10 cellular contexts compared by ENCODE assay signal in the genomic region with DNA sequence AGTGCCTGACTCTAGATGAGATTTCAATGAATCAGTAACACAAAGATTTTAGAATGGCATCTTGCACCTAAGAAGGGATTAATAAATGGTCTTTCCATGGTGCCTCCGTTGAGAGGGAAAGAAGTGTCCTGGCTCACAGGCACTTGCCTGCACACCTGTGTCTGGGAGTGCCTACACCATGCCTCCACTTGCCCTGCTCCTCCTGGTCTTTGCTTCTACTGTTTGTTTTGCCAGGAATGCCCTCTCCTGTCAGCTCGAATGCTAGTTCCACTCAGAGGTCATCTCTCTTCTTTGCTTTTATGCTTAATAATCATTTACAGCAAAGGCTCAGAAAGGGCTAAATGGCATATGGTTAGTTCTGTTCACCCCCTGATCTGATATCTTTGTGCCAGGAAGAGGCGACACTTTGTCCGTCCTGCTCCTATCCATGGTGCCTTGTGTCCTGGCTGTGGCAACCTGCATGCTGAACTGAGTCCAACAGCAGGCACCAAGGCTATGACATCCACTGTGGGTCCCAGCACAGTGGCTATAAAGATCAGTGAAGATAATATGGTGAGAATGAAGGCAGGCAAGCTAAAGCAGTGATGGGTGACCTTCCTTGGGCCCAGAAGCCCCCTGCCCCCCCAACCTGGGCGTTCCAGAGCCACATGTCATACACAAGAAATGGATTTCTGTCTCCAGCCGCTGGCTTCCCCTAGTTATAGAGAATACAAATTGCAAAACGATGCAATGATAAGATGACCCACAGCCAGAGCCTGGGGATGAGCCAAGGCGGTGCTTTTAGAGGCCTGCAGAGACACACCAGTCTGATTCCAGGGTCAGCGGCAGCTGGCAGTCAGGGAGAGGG. TPM values are rescaled to one million over a fixed set of nuclear protein-coding genes. Genes with fewer than 3 reads are reported as not detected.
DNase-seq lines count a peak whose midpoint lies in the region; ATAC-seq and TF ChIP-seq lines count a peak whose summit lies in the region.
"Had no signal": no experiment of that assay in that cellular context is flagged by ENCODE, and none has a peak within 500 bp of the region (broad histone marks: within the 10 kb centered on the region; RNA-seq: fewer than 3 reads in every experiment).

No MANE protein-coding gene starts in this region.

- H3K36me3 ChIP-seq in HCT116 (ENCODE audit: control insufficient read depth in 1 of 2, insufficient read depth in 2 of 2, low read length in 2 of 2) (no peaks in the 10 kb centered on the region; a peak in 1 of 4 replicates), iPS-20b (ENCODE audit: insufficient read depth, low read depth, low read length) (peaks cover 7% of the 10 kb centered on the region; the same call in 1 of the 2 replicates), skeletal muscle satellite cell (ENCODE audit: insufficient read depth, low read length) (no peaks in the 10 kb centered on the region)

- H3K27ac ChIP-seq in HCT116 (ENCODE audit: low read depth, low read length) (peak overlapping the region; percentile 77), iPS-20b (ENCODE audit: low read length) (no peak overlapping the region)

- H3K9me3 ChIP-seq in HCT116 (ENCODE audit: control insufficient read depth in 1 of 2, insufficient read depth in 1 of 2, low read depth in 1 of 2, low read length in 2 of 2), result no peaks in the 10 kb centered on the region
- no peaks in the 10 kb centered on the region for H3K9me3 ChIP-seq in iPS-20b (ENCODE audit: insufficient read depth, low read depth, low read length)
- H3K9me3 ChIP-seq in skeletal muscle satellite cell (replicated peaks; ENCODE audit: low read length), result no peaks in the 10 kb centered on the region

- H3K9me2 ChIP-seq in HCT116 (ENCODE audit: insufficient read depth), result no peaks in the 10 kb centered on the region

- RAD21 ChIA-PET in HCT116 (lab: Charles Lee; ENCODE audit: low non-redundant PET in 1 of 2, low total read pairs in 2 of 2, uncharacterized antibody in 2 of 2, unreplicated experiment in 2 of 2), result no interaction called here

- no peak overlapping the region for H2AFZ ChIP-seq in HCT116 (ENCODE audit: low read depth, low read length, poor library complexity, severe bottlenecking)

- H3K4me2 ChIP-seq in HCT116 (ENCODE audit: low read length) (peak overlapping the region; percentile 100), skeletal muscle satellite cell (ENCODE audit: low read length) (peak overlapping the region; percentile 93)

- H3K4me3 ChIP-seq in HCT116 (replicated peaks in 1 of 2; ENCODE audit: low read depth in 1 of 2, low read length in 2 of 2) (peak overlapping the region; percentile 76 to 88), astrocyte of the cerebellum (ENCODE audit: low read depth, low read length) (peak overlapping the region; percentile 50), iPS-20b (ENCODE audit: low read length) (peak overlapping the region; percentile 91), skeletal muscle satellite cell (ENCODE audit: low read length) (peak overlapping the region; percentile 69)

- H3K4me1 ChIP-seq in HCT116 (ENCODE audit: control insufficient read depth in 1 of 2, insufficient read depth in 2 of 2, low read length in 2 of 2) (peaks cover 61 to 72% of the 10 kb centered on the region in 2 experiments), iPS-20b (ENCODE audit: insufficient read depth, low read length) (peaks cover 41% of the 10 kb centered on the region), skeletal muscle satellite cell (ENCODE audit: control insufficient read depth, insufficient read depth, low read length) (peaks cover 53% of the 10 kb centered on the region)

- DNase-seq in HCT116 (ENCODE audit: low read depth, low spot score) (no peak), astrocyte of the cerebellum (ENCODE audit: low read depth) (no peak), NCI-H1694 (lab: John Stamatoyannopoulos, UW) (no peak), mucosa of gallbladder (ENCODE audit: low spot score) (no peak)
- DNase-seq in T-helper 2 cell treated with Interferon-gamma antibody and Interleukin-4, amounts not matched to agents 5 μg/mL and 100 μg/mL, for 36 hours (ENCODE audit: low spot score), result no peak
- DNase-seq: NCI-H1694 treated with DMSO at 0.1 percent for 48 hours had no signal

- H3K4me1 Mint-ChIP-seq in T-helper 2 cell treated with Interferon-gamma antibody and Interleukin-4, amounts not matched to agents 5 μg/mL and 100 μg/mL, for 36 hours (ENCODE audit: low read depth), result peaks cover 6% of the 10 kb centered on the region

- peaks cover 47% of the 10 kb centered on the region for H3K27me3 Mint-ChIP-seq in T-helper 2 cell treated with Interferon-gamma antibody and Interleukin-4, amounts not matched to agents 5 μg/mL and 100 μg/mL, for 36 hours (ENCODE audit: low read depth)

- no peaks in the 10 kb centered on the region for H3K9me3 Mint-ChIP-seq in T-helper 2 cell treated with Interferon-gamma antibody and Interleukin-4, amounts not matched to agents 5 μg/mL and 100 μg/mL, for 36 hours

- CTCF ChIA-PET in HCT116 (lab: Charles Lee), result no interaction called here

- H3K27me3 ChIP-seq in HCT116 (ENCODE audit: insufficient read depth, low read length), result no peaks in the 10 kb centered on the region
- peaks cover 5% of the 10 kb centered on the region; the same call in 1 of the 2 replicates for H3K27me3 ChIP-seq in iPS-20b (ENCODE audit: insufficient read depth, low read length)
- H3K27me3 ChIP-seq in skeletal muscle satellite cell (ENCODE audit: control insufficient read depth, insufficient read depth, low read length), result no peaks in the 10 kb centered on the region

- in situ Hi-C loops in astrocyte of the cerebellum (cut with HindIII; ENCODE audit: low sequenced_read_pairs), result no loop called here

- H3K79me2 ChIP-seq in HCT116 (ENCODE audit: insufficient read depth, low read length), result peaks cover 54% of the 10 kb centered on the region

- POLR2A ChIA-PET in HCT116 (lab: Charles Lee), result no interaction called here

- TF ChIP-seq RAD21 in HCT116 (IDR thresholded peaks at IDR 0.05; ENCODE audit: low read depth), result no peak

- no peak overlapping the region for H3K4me3 Mint-ChIP-seq in T-helper 2 cell treated with Interferon-gamma antibody and Interleukin-4, amounts not matched to agents 5 μg/mL and 100 μg/mL, for 36 hours

- no peak overlapping the region for H3K27ac Mint-ChIP-seq in T-helper 2 cell treated with Interferon-gamma antibody and Interleukin-4, amounts not matched to agents 5 μg/mL and 100 μg/mL, for 36 hours

- H3K36me3 Mint-ChIP-seq in T-helper 2 cell treated with Interferon-gamma antibody and Interleukin-4, amounts not matched to agents 5 μg/mL and 100 μg/mL, for 36 hours (ENCODE audit: low read depth), result no peaks in the 10 kb centered on the region

- ATAC-seq in HCT116 (no peak), GM21528 (IDR thresholded peaks at IDR 0.05; ENCODE audit: low FRiP score, unreplicated experiment) (no peak)

- intact Hi-C loops in HCT116 (cut with micrococcal nuclease), result loop anchor here (5.0 kb wide), 1 partner anchor 39 kb away; no protein-coding TSS in a partner anchor

- no peaks in the 10 kb centered on the region for H4K20me1 ChIP-seq in HCT116 (ENCODE audit: insufficient read depth)

- BruUV-seq in HCT116 (replicated peaks; lab: Mats Ljungman, UMichigan), result TSS peak; percentile 30

- H3K9ac ChIP-seq in HCT116 (ENCODE audit: low read length), result peak overlapping the region; percentile 93
- H3K9ac ChIP-seq in iPS-20b (ENCODE audit: low read depth, low read length), result peak overlapping the region; percentile 86
- peak overlapping the region; percentile 91 for H3K9ac ChIP-seq in skeletal muscle satellite cell (ENCODE audit: low read depth, low read length)

- TF ChIP-seq POLR2A in HCT116 (IDR thresholded peaks at IDR 0.05; ENCODE audit: borderline replicate concordance, extremely low read depth, insufficient read depth, insufficient read length), result no peak

- TF ChIP-seq CTCF in HCT116 (IDR thresholded peaks at IDR 0.05 in 2 of 3, conservative IDR thresholded peaks at IDR 0.05 in 1 of 3; ENCODE audit: borderline replicate concordance in 1 of 3, insufficient read depth in 1 of 3, low read depth in 2 of 3, low read length in 2 of 3) (no peak), astrocyte of the cerebellum (IDR thresholded peaks at IDR 0.05; ENCODE audit: low read depth, low read length, missing control alignments) (no peak)

TF ChIP-seq in HCT116, 20 proteins besides CTCF, POLR2A, EP300 and RAD21 (continues in another document):
- TF ChIP-seq, protein P1, sequence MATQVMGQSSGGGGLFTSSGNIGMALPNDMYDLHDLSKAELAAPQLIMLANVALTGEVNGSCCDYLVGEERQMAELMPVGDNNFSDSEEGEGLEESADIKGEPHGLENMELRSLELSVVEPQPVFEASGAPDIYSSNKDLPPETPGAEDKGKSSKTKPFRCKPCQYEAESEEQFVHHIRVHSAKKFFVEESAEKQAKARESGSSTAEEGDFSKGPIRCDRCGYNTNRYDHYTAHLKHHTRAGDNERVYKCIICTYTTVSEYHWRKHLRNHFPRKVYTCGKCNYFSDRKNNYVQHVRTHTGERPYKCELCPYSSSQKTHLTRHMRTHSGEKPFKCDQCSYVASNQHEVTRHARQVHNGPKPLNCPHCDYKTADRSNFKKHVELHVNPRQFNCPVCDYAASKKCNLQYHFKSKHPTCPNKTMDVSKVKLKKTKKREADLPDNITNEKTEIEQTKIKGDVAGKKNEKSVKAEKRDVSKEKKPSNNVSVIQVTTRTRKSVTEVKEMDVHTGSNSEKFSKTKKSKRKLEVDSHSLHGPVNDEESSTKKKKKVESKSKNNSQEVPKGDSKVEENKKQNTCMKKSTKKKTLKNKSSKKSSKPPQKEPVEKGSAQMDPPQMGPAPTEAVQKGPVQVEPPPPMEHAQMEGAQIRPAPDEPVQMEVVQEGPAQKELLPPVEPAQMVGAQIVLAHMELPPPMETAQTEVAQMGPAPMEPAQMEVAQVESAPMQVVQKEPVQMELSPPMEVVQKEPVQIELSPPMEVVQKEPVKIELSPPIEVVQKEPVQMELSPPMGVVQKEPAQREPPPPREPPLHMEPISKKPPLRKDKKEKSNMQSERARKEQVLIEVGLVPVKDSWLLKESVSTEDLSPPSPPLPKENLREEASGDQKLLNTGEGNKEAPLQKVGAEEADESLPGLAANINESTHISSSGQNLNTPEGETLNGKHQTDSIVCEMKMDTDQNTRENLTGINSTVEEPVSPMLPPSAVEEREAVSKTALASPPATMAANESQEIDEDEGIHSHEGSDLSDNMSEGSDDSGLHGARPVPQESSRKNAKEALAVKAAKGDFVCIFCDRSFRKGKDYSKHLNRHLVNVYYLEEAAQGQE (IDR thresholded peaks at IDR 0.05; ENCODE audit: low read depth), result no peak
- no peak for TF ChIP-seq TCF7L2 (IDR thresholded peaks at IDR 0.05; ENCODE audit: borderline replicate concordance, extremely low read depth, insufficient read depth, insufficient read length)
- TF ChIP-seq POLR2AphosphoS5 (IDR thresholded peaks at IDR 0.05; ENCODE audit: low read depth, low read length), result no peak

RNA-seq across cellular contexts. Expression of a gene that starts 1.4 kb away (rescaled TPM):
- 18.9 TPM for total RNA-seq in HCT116 (2021; ENCODE audit: unreplicated experiment)
- polyA plus RNA-seq in HCT116 (2012), result 14.6 and 15.1 TPM in 2 replicates
- total RNA-seq in skeletal muscle satellite cell (2012; rRNA removed), result 4.3 and 5.5 TPM in 2 replicates
- 41.2 TPM for total RNA-seq in mucosa of gallbladder

RNA-seq across cellular contexts. Expression of a gene that starts 32.2 kb away (rescaled TPM):
- total RNA-seq in HCT116 (2021; ENCODE audit: unreplicated experiment) (not detected), mucosa of gallbladder (not detected)
- polyA plus RNA-seq in HCT116 (2012), result not detected in 2 replicates
- total RNA-seq in skeletal muscle satellite cell (2012; rRNA removed), result not detected in 2 replicates
- total RNA-seq: T-helper 1 cell treated with Interleukin-12 subunit alpha and Interleukin-12 subunit beta and Interleukin-4 antibody, amounts not matched to agents 30 ng/mL and 1 ng/mL, for 36 hours had no signal

RNA-seq across cellular contexts. Expression of a gene that starts 53.8 kb away (rescaled TPM):
- total RNA-seq in HCT116 (2021; ENCODE audit: unreplicated experiment), result 4.6 TPM
- 2.5 and 3.4 TPM in 2 replicates for polyA plus RNA-seq in HCT116 (2012)
- 0.44 TPM in 1 of 2 replicates, not detected in the other for total RNA-seq in skeletal muscle satellite cell (2012; rRNA removed)
- 0.43 TPM for total RNA-seq in mucosa of gallbladder
